1 cellular context compared by ENCODE assay signal in genomic region chr5:132666310-132667123, GRCh38.
TF ChIP-seq lines count a peak whose summit lies in the region.

No MANE protein-coding gene starts in this region.

TF ChIP-seq in GM12878, 131 proteins besides CTCF, POLR2A, EP300 and RAD21:
- no peak for TF ChIP-seq ASH2L (IDR thresholded peaks at IDR 0.05; ENCODE audit: borderline replicate concordance, low read depth)
- no peak for TF ChIP-seq KAT2A (conservative IDR thresholded peaks at IDR 0.05; ENCODE audit: control insufficient read depth, low read depth, low read length)
- peak; percentile 78 for TF ChIP-seq ZNF687 (IDR thresholded peaks at IDR 0.05)
- TF ChIP-seq BCLAF1 (IDR thresholded peaks at IDR 0.05) = no peak
- TF ChIP-seq ZBTB4 (CRISPR knock-in tag; IDR thresholded peaks at IDR 0.05) = 0 out of 2 replicates have a peak, but pooled peaks have one; percentile 52
- peak; percentile 94 for TF ChIP-seq ZNF592 (IDR thresholded peaks at IDR 0.05)
- TF ChIP-seq KLF5 (IDR thresholded peaks at IDR 0.05; ENCODE audit: partially characterized antibody) = no peak
- TF ChIP-seq ATF7 (IDR thresholded peaks at IDR 0.05; ENCODE audit: low read depth) = no peak
- TF ChIP-seq POLR2AphosphoS5 (IDR thresholded peaks at IDR 0.05; ENCODE audit: low read length) = no peak
